In genomic region chrX:124651031-124651430, GRCh38 we compare ENCODE assay signal across 24 cellular contexts.
"Had no signal": no experiment of that assay in that cellular context is flagged by ENCODE, and none has a peak within 500 bp of the region (broad histone marks: within the 10 kb centered on the region; RNA-seq: fewer than 3 reads in every experiment).

No MANE protein-coding gene starts in this region.

- DNase-seq: effector memory CD8-positive, alpha-beta T cell; foreskin keratinocyte; head of caudate nucleus; left colon; left ventricle myocardium superior; mesenchymal stem cell; midbrain; occipital lobe; pancreas; retina; right lobe of liver; spleen; stimulated activated CD4-positive, alpha-beta T cell treated with anti-CD3 and anti-CD28 coated beads, Interleukin-2, amount 100 ng/mL, for 24 hours; stimulated activated CD4-positive, alpha-beta T cell treated with anti-CD3 and anti-CD28 coated beads, Interleukin-4, amount 100 ng/mL, for 4 hours; stimulated activated naive CD4-positive, alpha-beta T cell; stomach had no signal

- H3K9me3 Mint-ChIP-seq: dendritic cell treated with granulocyte-macrophage colony-stimulating factor and Interleukin-4, amounts not matched to agents 40 ng/mL and 50 ng/mL, for 4 days; effector memory CD8-positive, alpha-beta T cell; natural killer cell treated with Interleukin-12 subunit alpha and Interleukin-12 subunit beta and Interleukin-15 and Interleukin-18, amount 100 ng/mL, for 72 hours had no signal

- H3K27me3 ChIP-seq: esophagus muscularis mucosa, foreskin keratinocyte, hepatocyte, pancreas, right lobe of liver, spleen, stomach had no signal

- H3K36me3 ChIP-seq: esophagus muscularis mucosa, pancreas, prostate gland, right lobe of liver, spleen, stomach had no signal

- H3K27ac Mint-ChIP-seq: dendritic cell treated with granulocyte-macrophage colony-stimulating factor and Interleukin-4, amounts not matched to agents 40 ng/mL and 50 ng/mL, for 4 days; effector memory CD8-positive, alpha-beta T cell; natural killer cell treated with Interleukin-12 subunit alpha and Interleukin-12 subunit beta and Interleukin-15 and Interleukin-18, amount 100 ng/mL, for 72 hours; type B pancreatic cell had no signal

- H3K79me2 ChIP-seq: hepatocyte had no signal

- ATAC-seq: effector memory CD8-positive, alpha-beta T cell; foreskin keratinocyte; left colon; left ventricle myocardium superior; natural killer cell treated with Interleukin-12 subunit alpha and Interleukin-12 subunit beta and Interleukin-15 and Interleukin-18, amount 100 ng/mL, for 72 hours; pancreas; right lobe of liver had no signal

- H3K36me3 Mint-ChIP-seq: natural killer cell treated with Interleukin-12 subunit alpha and Interleukin-12 subunit beta and Interleukin-15 and Interleukin-18, amount 100 ng/mL, for 72 hours; type B pancreatic cell had no signal

- H2AFZ ChIP-seq: hepatocyte had no signal

- H3K4me3 Mint-ChIP-seq: dendritic cell treated with granulocyte-macrophage colony-stimulating factor and Interleukin-4, amounts not matched to agents 40 ng/mL and 50 ng/mL, for 4 days; effector memory CD8-positive, alpha-beta T cell; natural killer cell treated with Interleukin-12 subunit alpha and Interleukin-12 subunit beta and Interleukin-15 and Interleukin-18, amount 100 ng/mL, for 72 hours; type B pancreatic cell had no signal

- H3K27me3 Mint-ChIP-seq: dendritic cell treated with granulocyte-macrophage colony-stimulating factor and Interleukin-4, amounts not matched to agents 40 ng/mL and 50 ng/mL, for 4 days; effector memory CD8-positive, alpha-beta T cell; type B pancreatic cell had no signal

- H3K4me3 ChIP-seq: esophagus muscularis mucosa, hepatocyte, lung, pancreas, prostate gland, right lobe of liver, spleen, stomach had no signal

- H3K27ac ChIP-seq: epithelial cell of prostate, esophagus muscularis mucosa, foreskin keratinocyte, hepatocyte, pancreas, prostate gland, right lobe of liver, spleen, stomach had no signal

- H3K4me2 ChIP-seq: hepatocyte had no signal

- H3K4me1 ChIP-seq: esophagus muscularis mucosa, foreskin keratinocyte, pancreas, prostate gland, right lobe of liver, spleen, stomach had no signal
